1 cellular context compared by ENCODE assay signal in genomic region chr4:70734971-70735370, GRCh38.
TF ChIP-seq lines count a peak whose summit lies in the region.

No MANE protein-coding gene starts in this region.

TF ChIP-seq in GM12878, 131 proteins besides CTCF, POLR2A, EP300 and RAD21 (continued from another document):
- TF ChIP-seq, protein P1, sequence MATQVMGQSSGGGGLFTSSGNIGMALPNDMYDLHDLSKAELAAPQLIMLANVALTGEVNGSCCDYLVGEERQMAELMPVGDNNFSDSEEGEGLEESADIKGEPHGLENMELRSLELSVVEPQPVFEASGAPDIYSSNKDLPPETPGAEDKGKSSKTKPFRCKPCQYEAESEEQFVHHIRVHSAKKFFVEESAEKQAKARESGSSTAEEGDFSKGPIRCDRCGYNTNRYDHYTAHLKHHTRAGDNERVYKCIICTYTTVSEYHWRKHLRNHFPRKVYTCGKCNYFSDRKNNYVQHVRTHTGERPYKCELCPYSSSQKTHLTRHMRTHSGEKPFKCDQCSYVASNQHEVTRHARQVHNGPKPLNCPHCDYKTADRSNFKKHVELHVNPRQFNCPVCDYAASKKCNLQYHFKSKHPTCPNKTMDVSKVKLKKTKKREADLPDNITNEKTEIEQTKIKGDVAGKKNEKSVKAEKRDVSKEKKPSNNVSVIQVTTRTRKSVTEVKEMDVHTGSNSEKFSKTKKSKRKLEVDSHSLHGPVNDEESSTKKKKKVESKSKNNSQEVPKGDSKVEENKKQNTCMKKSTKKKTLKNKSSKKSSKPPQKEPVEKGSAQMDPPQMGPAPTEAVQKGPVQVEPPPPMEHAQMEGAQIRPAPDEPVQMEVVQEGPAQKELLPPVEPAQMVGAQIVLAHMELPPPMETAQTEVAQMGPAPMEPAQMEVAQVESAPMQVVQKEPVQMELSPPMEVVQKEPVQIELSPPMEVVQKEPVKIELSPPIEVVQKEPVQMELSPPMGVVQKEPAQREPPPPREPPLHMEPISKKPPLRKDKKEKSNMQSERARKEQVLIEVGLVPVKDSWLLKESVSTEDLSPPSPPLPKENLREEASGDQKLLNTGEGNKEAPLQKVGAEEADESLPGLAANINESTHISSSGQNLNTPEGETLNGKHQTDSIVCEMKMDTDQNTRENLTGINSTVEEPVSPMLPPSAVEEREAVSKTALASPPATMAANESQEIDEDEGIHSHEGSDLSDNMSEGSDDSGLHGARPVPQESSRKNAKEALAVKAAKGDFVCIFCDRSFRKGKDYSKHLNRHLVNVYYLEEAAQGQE (IDR thresholded peaks at IDR 0.05; ENCODE audit: low read depth, low read length) = no peak
